ENCODE assay signal across 8 cellular contexts in genomic region chr5:33588654-33589372, GRCh38.
DNase-seq lines count a peak whose midpoint lies in the region; ATAC-seq and TF ChIP-seq lines count a peak whose summit lies in the region.

No MANE protein-coding gene starts in this region.

- no peak for TF ChIP-seq EP300 in Ishikawa (IDR thresholded peaks at IDR 0.05; ENCODE audit: borderline replicate concordance)

- intact Hi-C loops in left ventricle myocardium inferior (cut with micrococcal nuclease): no loop called here
- intact Hi-C loops in left cardiac atrium (cut with DNase I): no loop called here
- intact Hi-C loops in posterior vena cava (cut with DNase I): no loop called here

- ATAC-seq in left cardiac atrium: no peak
- ATAC-seq in HG02840 (IDR thresholded peaks at IDR 0.05; ENCODE audit: low FRiP score, unreplicated experiment): no peak

- no peaks in the 10 kb centered on the region for H3K9me3 ChIP-seq in left ventricle myocardium inferior (replicated peaks)

- no peak for DNase-seq in left ventricle myocardium inferior
- no peak for DNase-seq in left cardiac atrium
- peak; percentile 66 for DNase-seq in activated CD4-positive, alpha-beta T cell treated with anti-CD3 and anti-CD28 coated beads for 48 hours
- DNase-seq in fibroblast of pulmonary artery (ENCODE audit: low read depth): no peak
- peak; percentile 11 for DNase-seq in stimulated activated CD8-positive, alpha-beta memory T cell treated with anti-CD3 and anti-CD28 coated beads, Interleukin-12 subunit alpha, Interleukin-12 subunit beta, amount 100 ng/mL, for 1 hour (ENCODE audit: low read depth)
- DNase-seq in posterior vena cava (ENCODE audit: low spot score): no peak

- peak; percentile 71 for TF ChIP-seq RAD21 in Ishikawa (IDR thresholded peaks at IDR 0.05; ENCODE audit: low read depth)

- H3K4me3 ChIP-seq in left ventricle myocardium inferior (no peak overlapping the region), fibroblast of pulmonary artery (replicated peaks; ENCODE audit: low read depth, low read length) (no peak overlapping the region)

- peak; percentile 42 for TF ChIP-seq CTCF in left ventricle myocardium inferior (IDR thresholded peaks at IDR 0.05; ENCODE audit: borderline replicate concordance)
- peak; percentile 40 for TF ChIP-seq CTCF in fibroblast of pulmonary artery (IDR thresholded peaks at IDR 0.05; ENCODE audit: low read length, missing control alignments)

- no peak overlapping the region for H3K27ac ChIP-seq in left ventricle myocardium inferior (replicated peaks)

- no peaks in the 10 kb centered on the region for H3K4me1 ChIP-seq in left ventricle myocardium inferior

- no peaks in the 10 kb centered on the region for H3K36me3 ChIP-seq in left ventricle myocardium inferior

- no peaks in the 10 kb centered on the region for H3K27me3 ChIP-seq in left ventricle myocardium inferior (ENCODE audit: low read depth)

TF ChIP-seq in Ishikawa, 13 proteins besides CTCF, POLR2A, EP300 and RAD21:
- TF ChIP-seq TAF1 (IDR thresholded peaks at IDR 0.05; ENCODE audit: low read depth): no peak
- no peak for TF ChIP-seq EGR1 (IDR thresholded peaks at IDR 0.05)
- no peak for TF ChIP-seq TEAD4 (IDR thresholded peaks at IDR 0.05)
- TF ChIP-seq, protein P1, sequence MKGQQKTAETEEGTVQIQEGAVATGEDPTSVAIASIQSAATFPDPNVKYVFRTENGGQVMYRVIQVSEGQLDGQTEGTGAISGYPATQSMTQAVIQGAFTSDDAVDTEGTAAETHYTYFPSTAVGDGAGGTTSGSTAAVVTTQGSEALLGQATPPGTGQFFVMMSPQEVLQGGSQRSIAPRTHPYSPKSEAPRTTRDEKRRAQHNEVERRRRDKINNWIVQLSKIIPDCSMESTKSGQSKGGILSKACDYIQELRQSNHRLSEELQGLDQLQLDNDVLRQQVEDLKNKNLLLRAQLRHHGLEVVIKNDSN (IDR thresholded peaks at IDR 0.05): no peak
- TF ChIP-seq NFIC (IDR thresholded peaks at IDR 0.05): no peak
- no peak for TF ChIP-seq YY1 (IDR thresholded peaks at IDR 0.05; ENCODE audit: low read depth)

Comparison
In these comparisons a context has a peak if more than half of its experiments do, and no peak if none do; other contexts are left out.
1. DNase-seq: peak in activated CD4-positive, alpha-beta T cell treated with anti-CD3 and anti-CD28 coated beads for 48 hours (single experiment) and stimulated activated CD8-positive, alpha-beta memory T cell treated with anti-CD3 and anti-CD28 coated beads, Interleukin-12 subunit alpha, Interleukin-12 subunit beta, amount 100 ng/mL, for 1 hour (single experiment); none in left ventricle myocardium inferior (single experiment), left cardiac atrium (single experiment), fibroblast of pulmonary artery (single experiment) and posterior vena cava (single experiment).